8 cellular contexts compared by ENCODE assay signal in genomic region chr6:27839303-27840081, GRCh38.
DNase-seq lines count a peak whose midpoint lies in the region; ATAC-seq, FAIRE-seq and TF ChIP-seq lines count a peak whose summit lies in the region.

No MANE protein-coding gene starts in this region.

- intact Hi-C loops in left ventricle myocardium superior (cut with micrococcal nuclease) (no loop called here), kidney (cut with DNase I) (no loop called here), thyroid gland (cut with DNase I) (no loop called here)

- no peaks in the 10 kb centered on the region for H3K27me3 ChIP-seq in cardiac muscle cell
- no peaks in the 10 kb centered on the region for H3K27me3 ChIP-seq in thyroid gland

- peaks cover 16% of the 10 kb centered on the region for H3K4me1 ChIP-seq in cardiac muscle cell (ENCODE audit: low read depth)
- H3K4me1 ChIP-seq in kidney (ENCODE audit: control insufficient read depth in 1 of 2, insufficient read depth in 1 of 2, low read depth in 1 of 2, low read length in 2 of 2): peaks cover 3 to 4% of the 10 kb centered on the region in 2 donors
- H3K4me1 ChIP-seq in thyroid gland: peaks cover 5 to 23% of the 10 kb centered on the region in 2 donors

- WGBS in thyroid gland, 2 donors: 2% methylated on average over 21 of the region's 21 CpGs

- no peak for TF ChIP-seq CTCF in cardiac muscle cell (IDR thresholded peaks at IDR 0.05; ENCODE audit: low read depth, low read length)
- no peak for TF ChIP-seq CTCF in NB4 (IDR thresholded peaks at IDR 0.05; ENCODE audit: low read depth, low read length)
- no peak for TF ChIP-seq CTCF in kidney (IDR thresholded peaks at IDR 0.05; ENCODE audit: borderline replicate concordance, extremely low read depth, insufficient read depth)
- no peak for TF ChIP-seq CTCF in thyroid gland (IDR thresholded peaks at IDR 0.05)

- ATAC-seq in left ventricle myocardium superior: no peak

- TF ChIP-seq POLR2A in NB4 (IDR thresholded peaks at IDR 0.05; ENCODE audit: extremely low read depth, insufficient read length) (no peak), thyroid gland (IDR thresholded peaks at IDR 0.05) (no peak)

- DNase-seq in cardiac muscle cell (ENCODE audit: low read depth in 1 of 2, low spot score in 1 of 2) (peak; percentile 21 to 76), left ventricle myocardium superior (no peak), NB4 (ENCODE audit: low read depth) (peak; percentile 65), amniotic epithelial cell (ENCODE audit: low read depth) (peak; percentile 59), kidney (no peak), thyroid gland (peak; percentile 40 to 57), NCI-H524 treated with DMSO at 0.1 percent for 48 hours (lab: John Stamatoyannopoulos, UW) (no peak), NCI-H1436 (lab: John Stamatoyannopoulos, UW) (no peak)

- no peaks in the 10 kb centered on the region for H3K36me3 ChIP-seq in cardiac muscle cell
- no peaks in the 10 kb centered on the region for H3K36me3 ChIP-seq in kidney (ENCODE audit: control insufficient read depth in 1 of 2, insufficient read depth in 2 of 2, low read length in 2 of 2)
- H3K36me3 ChIP-seq in thyroid gland: no peaks in the 10 kb centered on the region

- H3K4me3 ChIP-seq in cardiac muscle cell: peak overlapping the region; percentile 38
- H3K4me3 ChIP-seq in NB4 (ENCODE audit: low read depth, low read length): peak overlapping the region; percentile 93
- peak overlapping the region; percentile 62 to 83 for H3K4me3 ChIP-seq in kidney (ENCODE audit: low read length in 2 of 2)
- H3K4me3 ChIP-seq in thyroid gland (replicated peaks in 1 of 3): peak overlapping the region; percentile 30 to 67 (median 52)

- H3K9me3 ChIP-seq in cardiac muscle cell (ENCODE audit: low read depth) (no peaks in the 10 kb centered on the region), kidney (ENCODE audit: control insufficient read depth in 1 of 2, low read length in 2 of 2) (no peaks in the 10 kb centered on the region), thyroid gland (no peaks in the 10 kb centered on the region)

- H3K27ac ChIP-seq in cardiac muscle cell (peak overlapping the region; percentile 97), kidney (ENCODE audit: low read depth in 2 of 2, low read length in 2 of 2) (peak overlapping the region; percentile 83 to 91), thyroid gland (peak overlapping the region; percentile 96 to 98 (median 98))

- FAIRE-seq in kidney (lab: Jason Lieb, UNC): no peak

- peak overlapping the region; percentile 49 to 88 for H3K9ac ChIP-seq in kidney (ENCODE audit: low read length in 2 of 2)

Comparison
In these comparisons a context has a peak if more than half of its experiments do, and no peak if none do; other contexts are left out.
1. DNase-seq: peak in cardiac muscle cell (2 of 2), NB4 (single experiment), amniotic epithelial cell (single experiment) and thyroid gland (2 of 2); none in left ventricle myocardium superior (single experiment), kidney (single experiment), NCI-H524 treated with DMSO at 0.1 percent for 48 hours (single experiment) and NCI-H1436 (single experiment).
2. H3K4me3 ChIP-seq: peak in every context shown above with its lines; median percentile 93 in NB4; 72 in kidney; 52 in thyroid gland; 38 in cardiac muscle cell.
3. Peak in every context shown above with its lines, with median percentiles within 50 percentile points of each other: H3K27ac ChIP-seq.